17 cellular contexts compared by ENCODE assay signal in genomic region chr17:70173646-70174045, GRCh38. TPM values are rescaled to one million over a fixed set of nuclear protein-coding genes. Genes with fewer than 3 reads are reported as not detected.
A peak's percentile ranks its signal among the peaks of the same experiment; 100 is the strongest.
DNase-seq lines count a peak whose midpoint lies in the region; ATAC-seq, FAIRE-seq and TF ChIP-seq lines count a peak whose summit lies in the region.
"Had no signal": no experiment of that assay in that cellular context is flagged by ENCODE, and none has a peak within 500 bp of the region (broad histone marks: within the 10 kb centered on the region; RNA-seq: fewer than 3 reads in every experiment).

No MANE protein-coding gene starts in this region.

- intact Hi-C loops in CD14-positive monocyte (cut with micrococcal nuclease): no loop called here
- intact Hi-C loops in kidney (cut with DNase I): no loop called here

- H3K4me3 ChIP-seq in BLaER1 (peak overlapping the region; percentile 75; the same call in 1 of the 2 replicates), kidney (ENCODE audit: low read length in 2 of 2) (no peak overlapping the region)

- DNase-seq in NCI-H1417 (lab: John Stamatoyannopoulos, UW) (peak in 2 of 3 experiments; percentile 2 to 46), NCI-H1417 treated with DMSO at 0.1 percent for 48 hours (lab: John Stamatoyannopoulos, UW) (no peak), pons (ENCODE audit: low spot score) (peak; percentile 48), T-helper 17 cell (no peak), CD14-positive monocyte (ENCODE audit: low spot score) (no peak), kidney (no peak)
- DNase-seq: C1 segment of cervical spinal cord; COR-L47; KG1; NCI-H1092; NCI-H1930; NCI-H524 treated with DMSO at 0.1 percent for 48 hours; NK-92 treated with Interleukin-12 subunit alpha and Interleukin-12 subunit beta, amount 100 ng/mL, for 24 hours had no signal

- TF ChIP-seq CTCF in CD14-positive monocyte (IDR thresholded peaks at IDR 0.05) (no peak), kidney (IDR thresholded peaks at IDR 0.05; ENCODE audit: borderline replicate concordance, extremely low read depth, insufficient read depth) (no peak)

- H3K36me3 ChIP-seq in BLaER1 (peaks cover 43% of the 10 kb centered on the region), kidney (ENCODE audit: control insufficient read depth in 1 of 2, insufficient read depth in 2 of 2, low read length in 2 of 2) (no peaks in the 10 kb centered on the region)

- no peak overlapping the region for H3K4me3 Mint-ChIP-seq in T-helper 17 cell
- H3K4me3 Mint-ChIP-seq in CD14-positive monocyte: peak overlapping the region in 1 of 2 donors; percentile 16

- H3K4me2 ChIP-seq in BLaER1: peak overlapping the region; percentile 76

- H3K9me3 ChIP-seq in BLaER1 (peaks cover 8% of the 10 kb centered on the region; the same call in 1 of the 2 replicates), T-helper 17 cell (ENCODE audit: control insufficient read depth, low read length, poor library complexity, severe bottlenecking) (no peaks in the 10 kb centered on the region), kidney (ENCODE audit: control insufficient read depth in 1 of 2, low read length in 2 of 2) (no peaks in the 10 kb centered on the region)

- no peaks in the 10 kb centered on the region for H3K27me3 ChIP-seq in BLaER1

- H3K27me3 Mint-ChIP-seq in T-helper 17 cell: peaks cover 56% of the 10 kb centered on the region
- H3K27me3 Mint-ChIP-seq in CD14-positive monocyte (ENCODE audit: low read depth in 3 of 3): peaks cover 0 to 2% (median 0%) of the 10 kb centered on the region in 3 donors

- no peak for ATAC-seq in T-helper 17 cell

- no peak overlapping the region for H3K27ac ChIP-seq in BLaER1
- H3K27ac ChIP-seq in kidney (ENCODE audit: low read depth in 2 of 2, low read length in 2 of 2): no peak overlapping the region
- H3K27ac ChIP-seq: 22Rv1 had no signal

- H3K9ac ChIP-seq in BLaER1: peak overlapping the region; percentile 16; the same call in 1 of the 2 replicates
- H3K9ac ChIP-seq in kidney (ENCODE audit: low read length in 2 of 2): no peak overlapping the region

- no peak overlapping the region for H3K27ac Mint-ChIP-seq in T-helper 17 cell
- no peak overlapping the region for H3K27ac Mint-ChIP-seq in CD14-positive monocyte

- H3K4me1 Mint-ChIP-seq in T-helper 17 cell: peaks cover 7% of the 10 kb centered on the region
- H3K4me1 Mint-ChIP-seq in CD14-positive monocyte: peaks cover 63% of the 10 kb centered on the region

- H3K4me1 ChIP-seq in BLaER1: peaks cover 57% of the 10 kb centered on the region
- H3K4me1 ChIP-seq in kidney (ENCODE audit: control insufficient read depth in 1 of 2, insufficient read depth in 1 of 2, low read depth in 1 of 2, low read length in 2 of 2): peaks cover 0 to 3% of the 10 kb centered on the region in 2 donors

- H4K20me1 ChIP-seq in BLaER1: peaks cover 69% of the 10 kb centered on the region

- H3K36me3 Mint-ChIP-seq in T-helper 17 cell (ENCODE audit: low read depth) (no peaks in the 10 kb centered on the region), CD14-positive monocyte (peaks cover 38 to 45% of the 10 kb centered on the region in 2 donors)

- FAIRE-seq in islet of Langerhans (lab: Jason Lieb, UNC) (peak; percentile 90), kidney (lab: Jason Lieb, UNC) (no peak)
- FAIRE-seq: H54 had no signal

- peaks cover 2 to 11% (median 7%) of the 10 kb centered on the region in 7 donors for H3K9me3 Mint-ChIP-seq in CD14-positive monocyte

RNA-seq across cellular contexts. Expression of gene KCNJ2, which starts 4.3 kb away (rescaled TPM):
- total RNA-seq in T-helper 17 cell: under 1 TPM in 1 of 2 donors, not detected in 1; 0.07 TPM
- 1 to 10 TPM in 1 of 2 donors, under 1 TPM in 1; 0.37 to 2.0 TPM for polyA plus RNA-seq in CD14-positive monocyte
- total RNA-seq in kidney: 4.4 TPM
- 0.71 TPM for polyA plus RNA-seq in kidney (ENCODE audit: insufficient read depth, low read depth, low replicate concordance)

Comparison
In these comparisons a context has a peak if more than half of its experiments do, and no peak if none do; other contexts are left out.
1. DNase-seq: peak in NCI-H1417 (2 of 3) and pons (single experiment); none in NCI-H1417 treated with DMSO at 0.1 percent for 48 hours (single experiment), T-helper 17 cell (0 of 3), CD14-positive monocyte (single experiment) and kidney (single experiment).